ENCODE assay signal across 25 cellular contexts in genomic region chr3:78022232-78022631, GRCh38.
DNase-seq lines count a peak whose midpoint lies in the region; ATAC-seq, FAIRE-seq and TF ChIP-seq lines count a peak whose summit lies in the region.
"Had no signal": no experiment of that assay in that cellular context is flagged by ENCODE, and none has a peak within 500 bp of the region (broad histone marks: within the 10 kb centered on the region; RNA-seq: fewer than 3 reads in every experiment).

No MANE protein-coding gene starts in this region.

- POLR2A ChIA-PET in PC-3 (lab: Charles Lee; ENCODE audit: unreplicated experiment), result interaction anchor here (0.6 kb wide), 2 partner anchors 35 to 173 kb away, joined by 3 to 6 read pairs; no protein-coding TSS in a partner anchor

- peaks cover 3% of the 10 kb centered on the region for H3K27me3 Mint-ChIP-seq in chondrocyte (ENCODE audit: low read depth)

- CTCF ChIA-PET in PC-3 (lab: Charles Lee), result interaction anchor here (0.8 kb wide), 1 partner anchor 19 kb away, joined by 4 read pairs; no protein-coding TSS in a partner anchor

- no peak overlapping the region for H3K27ac Mint-ChIP-seq in chondrocyte (ENCODE audit: unreplicated experiment)

- H3K4me1 ChIP-seq in PC-3 (ENCODE audit: insufficient read depth, low read length) (peaks cover 8% of the 10 kb centered on the region; the same call in 1 of the 2 replicates), keratinocyte (ENCODE audit: control insufficient read depth, extremely low read depth, insufficient read depth, low read length) (peaks cover 2% of the 10 kb centered on the region), stomach (no peaks in the 10 kb centered on the region)
- H3K4me1 ChIP-seq: Peyer's patch had no signal

- H3K4me2 ChIP-seq in PC-3 (ENCODE audit: low read length), result no peak overlapping the region
- H3K4me2 ChIP-seq in keratinocyte (ENCODE audit: control insufficient read depth, extremely low read depth, insufficient read depth, low read depth, low read length), result no peak overlapping the region

- H3K9me1 ChIP-seq in keratinocyte (ENCODE audit: control insufficient read depth, extremely low read depth, insufficient read depth, low read length), result no peaks in the 10 kb centered on the region

- BruUV-seq in PC-3 (replicated peaks; lab: Mats Ljungman, UMichigan), result no TSS peak

- H2AFZ ChIP-seq in PC-3 (ENCODE audit: low read length), result peak overlapping the region; percentile 24
- H2AFZ ChIP-seq in keratinocyte (ENCODE audit: control insufficient read depth, low read length), result no peak overlapping the region

- no peaks in the 10 kb centered on the region for H3K9me3 ChIP-seq in PC-3 (ENCODE audit: low read length)
- no peaks in the 10 kb centered on the region for H3K9me3 ChIP-seq in keratinocyte (ENCODE audit: control insufficient read depth, low read depth, low read length)
- no peaks in the 10 kb centered on the region for H3K9me3 ChIP-seq in stomach
- H3K9me3 ChIP-seq: BE2C, HAP-1, Peyer's patch had no signal

- peak; percentile 89 for ATAC-seq in PC-3

- DNase-seq in PC-3 (peak; percentile 67), keratinocyte (ENCODE audit: low read depth, low spot score) (no peak), activated T-cell treated with anti-CD3 and anti-CD28 coated beads for 4 hours (no peak), chondrocyte (ENCODE audit: low spot score) (no peak), stomach (no peak)
- DNase-seq: BE2C, EL, GDM1, GOT3, NCI-H1092, NCI-H1417 treated with DMSO at 0.1 percent for 48 hours, NCI-H1694 treated with DMSO at 0.1 percent for 48 hours, NCI-H2081 treated with DMSO at 0.1 percent for 48 hours, NCI-H2171, NCI-H226, NCI-H510A, NCI-H69, Peyer's patch, SHP77 treated with DMSO at 0.1 percent for 48 hours had no signal

- dilution Hi-C loops in keratinocyte (cut with MboI; ENCODE audit: extremely low pct_ligation_motif_present, low sequenced_read_pairs), result no loop called here

- H3K4me3 ChIP-seq in PC-3 (ENCODE audit: low read length) (no peak overlapping the region), keratinocyte (ENCODE audit: control insufficient read depth in 2 of 3, extremely low read depth in 1 of 3, insufficient read depth in 2 of 3, low read depth in 1 of 3, low read length in 3 of 3) (no peak overlapping the region), stomach (no peak overlapping the region)
- H3K4me3 ChIP-seq: HAP-1, Peyer's patch, SK-N-MC had no signal

- H3K9me3 Mint-ChIP-seq in chondrocyte (ENCODE audit: low read depth), result no peaks in the 10 kb centered on the region

- FAIRE-seq in keratinocyte (lab: Jason Lieb, UNC), result peak; percentile 56
- FAIRE-seq: D721Med, GM12891 had no signal

- TF ChIP-seq POLR2A in stomach (IDR thresholded peaks at IDR 0.05), result no peak

- intact Hi-C loops in PC-3 (cut with micrococcal nuclease), result no loop called here
- intact Hi-C loops in stomach (cut with DNase I; ENCODE audit: low total_unique reads), result no loop called here

- peak overlapping the region; percentile 78 for H3K27ac ChIP-seq in 22Rv1
- H3K27ac ChIP-seq in C4-2B, result peak overlapping the region; percentile 35; the same call in 1 of the 2 replicates
- no peak overlapping the region for H3K27ac ChIP-seq in PC-3 (ENCODE audit: low read length)
- no peak overlapping the region for H3K27ac ChIP-seq in keratinocyte (ENCODE audit: control insufficient read depth, insufficient read depth, low read length)
- no peak overlapping the region for H3K27ac ChIP-seq in stomach
- H3K27ac ChIP-seq: Peyer's patch, SK-N-MC had no signal

- H3K9me2 ChIP-seq in PC-3 (replicated peaks; ENCODE audit: low read length), result no peaks in the 10 kb centered on the region

- H3K4me1 Mint-ChIP-seq in chondrocyte (ENCODE audit: low read depth), result no peaks in the 10 kb centered on the region

- H4K20me1 ChIP-seq in PC-3 (ENCODE audit: low read length) (no peaks in the 10 kb centered on the region), keratinocyte (ENCODE audit: control insufficient read depth, extremely low read depth, insufficient read depth, low read length) (no peaks in the 10 kb centered on the region)

- H3K79me2 ChIP-seq in PC-3 (ENCODE audit: low read length), result no peaks in the 10 kb centered on the region
- no peaks in the 10 kb centered on the region for H3K79me2 ChIP-seq in keratinocyte (ENCODE audit: control insufficient read depth, insufficient read depth, low read length)

- H3F3A ChIP-seq in PC-3 (ENCODE audit: low read length, unreplicated experiment), result no peaks in the 10 kb centered on the region

- H3K36me3 ChIP-seq in PC-3 (ENCODE audit: low read depth, low read length) (no peaks in the 10 kb centered on the region), keratinocyte (ENCODE audit: control insufficient read depth in 2 of 2, extremely low read depth in 1 of 2, insufficient read depth in 2 of 2, low read length in 2 of 2) (no peaks in the 10 kb centered on the region), stomach (no peaks in the 10 kb centered on the region)
- H3K36me3 ChIP-seq: HAP-1, Peyer's patch had no signal

- H3K9ac ChIP-seq in PC-3 (ENCODE audit: low read length) (no peak overlapping the region), keratinocyte (ENCODE audit: control insufficient read depth, extremely low read depth, insufficient read depth, low read length) (no peak overlapping the region)

- no peak overlapping the region for H3K4me3 Mint-ChIP-seq in chondrocyte (ENCODE audit: unreplicated experiment)

- no peaks in the 10 kb centered on the region for H3K36me3 Mint-ChIP-seq in chondrocyte (ENCODE audit: low read depth)

- H3K27me3 ChIP-seq in PC-3 (ENCODE audit: low read length) (no peaks in the 10 kb centered on the region), keratinocyte (ENCODE audit: control insufficient read depth, extremely low read depth, insufficient read depth, low read length) (no peaks in the 10 kb centered on the region), stomach (no peaks in the 10 kb centered on the region)
- H3K27me3 ChIP-seq: BE2C, Peyer's patch had no signal

- TF ChIP-seq EP300 in stomach (IDR thresholded peaks at IDR 0.05), result no peak

- 79 to 85% (median 84%) methylated on average over 5 of the region's 5 CpGs for WGBS in stomach, 5 donors

- no peak for TF ChIP-seq CTCF in 22Rv1 (IDR thresholded peaks at IDR 0.05)
- no peak for TF ChIP-seq CTCF in C4-2B (conservative IDR thresholded peaks at IDR 0.05)
- no peak for TF ChIP-seq CTCF in PC-3 (conservative IDR thresholded peaks at IDR 0.05; ENCODE audit: low read depth, low read length)
- no peak for TF ChIP-seq CTCF in keratinocyte (optimal IDR thresholded peaks at IDR 0.05 in 1 of 3, IDR thresholded peaks at IDR 0.05 in 1 of 3, conservative IDR thresholded peaks at IDR 0.05 in 1 of 3; ENCODE audit: extremely low read depth in 1 of 3, insufficient read depth in 2 of 3, low read length in 3 of 3)
- no peak for TF ChIP-seq CTCF in chondrocyte (IDR thresholded peaks at IDR 0.05)
- no peak for TF ChIP-seq CTCF in stomach (IDR thresholded peaks at IDR 0.05)

Comparison
In these comparisons a context has a peak if more than half of its experiments do, and no peak if none do; other contexts are left out.
1. H3K27ac ChIP-seq: peak in 22Rv1 (single experiment) and C4-2B (single experiment); none in PC-3 (single experiment), keratinocyte (single experiment) and stomach (0 of 5).